In genomic region chr1:31937300-31938183, GRCh38 we compare ENCODE assay signal across 2 cellular contexts.
TF ChIP-seq lines count a peak whose summit lies in the region.

No MANE protein-coding gene starts in this region.

TF ChIP-seq in IMR-90, 13 proteins besides CTCF, POLR2A, EP300 and RAD21 (continued from another document):
- TF ChIP-seq USF2 (IDR thresholded peaks at IDR 0.05; ENCODE audit: low read depth, low read length), result no peak
TF ChIP-seq in IMR-90: peak in this region for 1.

TF ChIP-seq in liver, 16 proteins besides CTCF, POLR2A, EP300 and RAD21 (continued from another document):
- no peak for TF ChIP-seq GABPA (IDR thresholded peaks at IDR 0.05 in 1 of 2, conservative IDR thresholded peaks at IDR 0.05 in 1 of 2)
- TF ChIP-seq EGR1 (IDR thresholded peaks at IDR 0.05; ENCODE audit: low read depth in 2 of 2), result no peak
- TF ChIP-seq RXRA (IDR thresholded peaks at IDR 0.05), result no peak
- TF ChIP-seq ATF3 (IDR thresholded peaks at IDR 0.05), result no peak
- no peak for TF ChIP-seq JUND (IDR thresholded peaks at IDR 0.05)
- TF ChIP-seq HNF4A (conservative IDR thresholded peaks at IDR 0.05), result no peak
- no peak for TF ChIP-seq TAF1 (conservative IDR thresholded peaks at IDR 0.05)
- no peak for TF ChIP-seq YY1 (IDR thresholded peaks at IDR 0.05)
- no peak for TF ChIP-seq SP1 (IDR thresholded peaks at IDR 0.05)
- TF ChIP-seq FOXA1 (IDR thresholded peaks at IDR 0.05), result no peak
- TF ChIP-seq, protein P1, sequence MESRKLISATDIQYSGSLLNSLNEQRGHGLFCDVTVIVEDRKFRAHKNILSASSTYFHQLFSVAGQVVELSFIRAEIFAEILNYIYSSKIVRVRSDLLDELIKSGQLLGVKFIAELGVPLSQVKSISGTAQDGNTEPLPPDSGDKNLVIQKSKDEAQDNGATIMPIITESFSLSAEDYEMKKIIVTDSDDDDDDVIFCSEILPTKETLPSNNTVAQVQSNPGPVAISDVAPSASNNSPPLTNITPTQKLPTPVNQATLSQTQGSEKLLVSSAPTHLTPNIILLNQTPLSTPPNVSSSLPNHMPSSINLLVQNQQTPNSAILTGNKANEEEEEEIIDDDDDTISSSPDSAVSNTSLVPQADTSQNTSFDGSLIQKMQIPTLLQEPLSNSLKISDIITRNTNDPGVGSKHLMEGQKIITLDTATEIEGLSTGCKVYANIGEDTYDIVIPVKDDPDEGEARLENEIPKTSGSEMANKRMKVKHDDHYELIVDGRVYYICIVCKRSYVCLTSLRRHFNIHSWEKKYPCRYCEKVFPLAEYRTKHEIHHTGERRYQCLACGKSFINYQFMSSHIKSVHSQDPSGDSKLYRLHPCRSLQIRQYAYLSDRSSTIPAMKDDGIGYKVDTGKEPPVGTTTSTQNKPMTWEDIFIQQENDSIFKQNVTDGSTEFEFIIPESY (IDR thresholded peaks at IDR 0.05), result no peak
- TF ChIP-seq NR2F2 (IDR thresholded peaks at IDR 0.05), result no peak
